17 cellular contexts compared by ENCODE assay signal in genomic region chr6:110395221-110395620, GRCh38. TPM values are rescaled to one million over a fixed set of nuclear protein-coding genes. Genes with fewer than 3 reads are reported as not detected.
"Had no signal": no experiment of that assay in that cellular context is flagged by ENCODE, and none has a peak within 500 bp of the region (broad histone marks: within the 10 kb centered on the region; RNA-seq: fewer than 3 reads in every experiment).

No MANE protein-coding gene starts in this region.

- H3K27me3 ChIP-seq: brain microvascular endothelial cell, right lobe of liver had no signal

- H3K36me3 ChIP-seq: brain microvascular endothelial cell, right lobe of liver had no signal

- H3K4me1 ChIP-seq: psoas muscle, right lobe of liver had no signal

- DNase-seq: activated CD4-positive, alpha-beta T cell treated with anti-CD3 and anti-CD28 coated beads for 36 hours; activated CD4-positive, alpha-beta T cell treated with anti-CD3 and anti-CD28 coated beads, Interleukin-2, amount 50 U/mL, for 48 hours; activated naive CD4-positive, alpha-beta T cell; activated naive CD8-positive, alpha-beta T cell treated with anti-CD3 and anti-CD28 coated beads, Interleukin-2, amount 10 ng/mL, durations not matched to agents 7 days and 5 days; brain microvascular endothelial cell; effector CD4-positive, alpha-beta T cell; occipital lobe; psoas muscle; right lobe of liver; small intestine; stimulated activated CD4-positive, alpha-beta T cell treated with anti-CD3 and anti-CD28 coated beads, Interleukin-15, amount 100 ng/mL, for 24 hours; stimulated activated CD4-positive, alpha-beta T cell treated with anti-CD3 and anti-CD28 coated beads, Interleukin-2, amount 100 ng/mL, for 48 hours; stimulated activated naive CD8-positive, alpha-beta T cell treated with anti-CD3 and anti-CD28 coated beads, Interleukin-15, amount 100 ng/mL, for 72 hours had no signal

- H3K9me3 ChIP-seq: psoas muscle, right lobe of liver had no signal

- H3K4me3 ChIP-seq: lung, psoas muscle, right lobe of liver, SK-N-MC had no signal

- ATAC-seq: activated CD4-positive, alpha-beta T cell treated with anti-CD3 and anti-CD28 coated beads for 36 hours; psoas muscle; right lobe of liver; stimulated activated naive CD8-positive, alpha-beta T cell treated with anti-CD3 and anti-CD28 coated beads, Interleukin-15, amount 100 ng/mL, for 72 hours; WTC11 had no signal

- H3K27ac ChIP-seq: brain microvascular endothelial cell, psoas muscle, right lobe of liver, SK-N-MC had no signal

RNA-seq across cellular contexts. Expression of gene DDO, which starts 20.2 kb away (rescaled TPM):
- total RNA-seq: activated CD4-positive, alpha-beta T cell treated with anti-CD3 and anti-CD28 coated beads for 36 hours; activated naive CD8-positive, alpha-beta T cell treated with anti-CD3 and anti-CD28 coated beads, Interleukin-2, amount 10 ng/mL, durations not matched to agents 7 days and 5 days; WTC11 had no signal
- polyA plus RNA-seq: neural cell had no signal

RNA-seq across cellular contexts. Expression of gene METTL24, which starts 37.1 kb away (rescaled TPM):
- total RNA-seq: activated CD4-positive, alpha-beta T cell treated with anti-CD3 and anti-CD28 coated beads for 36 hours; psoas muscle had no signal
- polyA plus RNA-seq: neural cell had no signal
